ENCODE assay signal across 21 cellular contexts in genomic region chr1:185690527-185690926, GRCh38.
"Had no signal": no experiment of that assay in that cellular context is flagged by ENCODE, and none has a peak within 500 bp of the region (broad histone marks: within the 10 kb centered on the region; RNA-seq: fewer than 3 reads in every experiment).

No MANE protein-coding gene starts in this region.

- H3K4me3 Mint-ChIP-seq: IgD-negative memory B cell had no signal

- H3K27ac Mint-ChIP-seq: IgD-negative memory B cell had no signal

- ATAC-seq: K562, Right ventricle myocardium inferior had no signal

- DNase-seq: Kasumi-1, MM.1S, NCI-H1092 treated with DMSO at 0.1 percent for 48 hours, NCI-H1436, NCI-H187, NCI-H2029, NCI-H2081 treated with DMSO at 0.1 percent for 48 hours, NCI-H2171, NCI-H226, NCI-H446, NCI-H510A, NCI-H524 treated with DMSO at 0.1 percent for 48 hours, NCI-H69, NCI-H774, SHP77 treated with DMSO at 0.1 percent for 48 hours, SJCRH30 had no signal

- H3K36me3 Mint-ChIP-seq: IgD-negative memory B cell had no signal

- H3K27ac ChIP-seq: HL-60, KMS-11, SJCRH30 had no signal
